In the genomic region with DNA sequence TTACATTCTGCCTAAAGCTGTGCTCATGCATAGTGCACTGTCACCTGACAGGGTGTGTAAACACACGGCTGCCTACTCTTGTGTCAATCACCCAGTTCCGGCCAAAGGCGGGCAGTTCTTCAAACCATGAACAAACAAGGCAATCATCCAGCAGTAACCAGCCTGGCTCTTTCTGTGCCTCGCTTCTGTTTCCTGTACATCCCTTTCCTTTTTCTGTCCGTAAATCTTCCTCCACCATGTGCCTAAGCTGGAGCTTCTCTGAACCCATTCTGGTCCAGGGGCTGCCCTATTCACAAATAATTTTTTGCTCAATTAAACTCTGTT, we compare ENCODE assay signal across 8 cellular contexts.
DNase-seq lines count a peak whose midpoint lies in the region; ATAC-seq and TF ChIP-seq lines count a peak whose summit lies in the region.

No MANE protein-coding gene starts in this region.

- H3K27ac ChIP-seq in H9 (ENCODE audit: insufficient read length, low read depth, low read length), result no peak overlapping the region
- H3K27ac ChIP-seq in colonic mucosa, result peak overlapping the region; percentile 78
- no peak overlapping the region for H3K27ac ChIP-seq in CD4-positive, alpha-beta memory T cell (ENCODE audit: low read depth, low read length)
- no peak overlapping the region for H3K27ac ChIP-seq in SK-N-SH (ENCODE audit: low read depth in 2 of 2, low read length in 1 of 2)

- no peak overlapping the region for H3K4ac ChIP-seq in H9 (ENCODE audit: low read depth, low read length)

- peaks cover 29% of the 10 kb centered on the region in 2 experiments for H3K4me1 Mint-ChIP-seq in H9
- peaks cover 25% of the 10 kb centered on the region for H3K4me1 Mint-ChIP-seq in osteocyte (ENCODE audit: unreplicated experiment)
- H3K4me1 Mint-ChIP-seq in CD4-positive, alpha-beta memory T cell, result peaks cover 0 to 6% (median 4%) of the 10 kb centered on the region in 4 donors

- no peak for TF ChIP-seq EP300 in SK-N-SH (IDR thresholded peaks at IDR 0.05; ENCODE audit: borderline replicate concordance in 1 of 2, low read depth in 1 of 2, low read length in 1 of 2)

- H3K27ac Mint-ChIP-seq in H9 (peak overlapping the region; percentile 26 to 90 (median 54); a peak in 4 of 7 replicates), osteocyte (ENCODE audit: unreplicated experiment) (peak overlapping the region; percentile 79)
- H3K27ac Mint-ChIP-seq in CD4-positive, alpha-beta memory T cell, result no peak overlapping the region

- no peak overlapping the region for H3T11ph ChIP-seq in H9 (ENCODE audit: low read length)

- no peaks in the 10 kb centered on the region for H3K79me1 ChIP-seq in H9 (ENCODE audit: insufficient read depth, low read depth, low read length, poor library complexity, severe bottlenecking)

- H3K4me2 ChIP-seq in H9 (ENCODE audit: insufficient read depth, insufficient read length, low read length), result no peak overlapping the region
- no peak overlapping the region for H3K4me2 ChIP-seq in SK-N-SH

- no peak overlapping the region for H2BK15ac ChIP-seq in H9 (ENCODE audit: low read depth, low read length)

- H2BK5ac ChIP-seq in H9 (ENCODE audit: insufficient read length, low read length), result no peak overlapping the region

- no peaks in the 10 kb centered on the region for H3K36me3 ChIP-seq in colonic mucosa
- no peaks in the 10 kb centered on the region for H3K36me3 ChIP-seq in CD4-positive, alpha-beta memory T cell (ENCODE audit: insufficient read depth, low read length)
- no peaks in the 10 kb centered on the region for H3K36me3 ChIP-seq in SK-N-SH (replicated peaks in 1 of 2; ENCODE audit: control insufficient read depth in 1 of 2, insufficient read depth in 2 of 2, low read length in 1 of 2)

- H3K4me1 ChIP-seq in H9 (ENCODE audit: insufficient read depth, low read length), result peaks cover 6% of the 10 kb centered on the region
- H3K4me1 ChIP-seq in colonic mucosa, result no peaks in the 10 kb centered on the region
- H3K4me1 ChIP-seq in CD4-positive, alpha-beta memory T cell (ENCODE audit: insufficient read depth, low read length), result no peaks in the 10 kb centered on the region
- H3K4me1 ChIP-seq in SK-N-SH (ENCODE audit: control insufficient read depth in 1 of 2, insufficient read depth in 2 of 2, low read depth in 1 of 2, low read length in 1 of 2), result peaks cover 4 to 7% of the 10 kb centered on the region in 2 experiments; a peak in 2 of 4 replicates

- no peaks in the 10 kb centered on the region for H4K20me1 ChIP-seq in H9 (ENCODE audit: control insufficient read depth, insufficient read depth, insufficient read length)
- no peaks in the 10 kb centered on the region for H4K20me1 ChIP-seq in SK-N-SH (ENCODE audit: insufficient read depth)

- H4K91ac ChIP-seq in H9 (ENCODE audit: insufficient read length, low read depth, low read length), result no peak overlapping the region

- H3K18ac ChIP-seq in H9 (ENCODE audit: insufficient read length, low read depth, low read length), result no peak overlapping the region

- no peaks in the 10 kb centered on the region for H3K9me3 Mint-ChIP-seq in H9
- H3K9me3 Mint-ChIP-seq in osteocyte (ENCODE audit: unreplicated experiment), result peaks cover 5% of the 10 kb centered on the region
- H3K9me3 Mint-ChIP-seq in CD4-positive, alpha-beta memory T cell, result no peaks in the 10 kb centered on the region

- H3K14ac ChIP-seq in H9 (ENCODE audit: insufficient read depth, low read length), result no peak overlapping the region

- H2BK120ac ChIP-seq in H9 (ENCODE audit: low read depth, low read length, poor library complexity, severe bottlenecking), result no peak overlapping the region

- H2AK5ac ChIP-seq in H9 (ENCODE audit: insufficient read length, low read length), result no peak overlapping the region

- TF ChIP-seq RAD21 in SK-N-SH (IDR thresholded peaks at IDR 0.05; ENCODE audit: low read length), result no peak

- H2BK20ac ChIP-seq in H9 (ENCODE audit: low read depth, low read length, poor library complexity, severe bottlenecking), result no peak overlapping the region

- H4K8ac ChIP-seq in H9 (replicated peaks; ENCODE audit: insufficient read length, low read depth, low read length), result no peak overlapping the region

- no peak overlapping the region for H2BK12ac ChIP-seq in H9 (ENCODE audit: insufficient read length, low read depth, low read length)

- H3K9ac ChIP-seq in H9 (ENCODE audit: extremely low read depth, insufficient read length, low read length) (no peak overlapping the region), colonic mucosa (ENCODE audit: low read depth in 2 of 2, low read length in 2 of 2) (no peak overlapping the region), SK-N-SH (no peak overlapping the region)

- no peak for TF ChIP-seq CTCF in H9 (conservative IDR thresholded peaks at IDR 0.05)
- no peak for TF ChIP-seq CTCF in colonic mucosa (IDR thresholded peaks at IDR 0.05)
- no peak for TF ChIP-seq CTCF in osteocyte (IDR thresholded peaks at IDR 0.05)
- TF ChIP-seq CTCF in SK-N-SH (IDR thresholded peaks at IDR 0.05), result no peak

- DNase-seq in H9 (no peak), NCI-H345 treated with DMSO at 0.1 percent for 48 hours (lab: John Stamatoyannopoulos, UW; ENCODE audit: unreplicated experiment) (peak; percentile 22), colonic mucosa (peak; percentile 81), osteocyte (ENCODE audit: extremely low spot score, unreplicated experiment) (no peak), SK-N-SH (no peak)
- DNase-seq in activated effector memory CD4-positive, alpha-beta T cell treated with Interleukin-2 at 50 U/mL for 16 hours, result no peak
- DNase-seq in CD4-positive, alpha-beta memory T cell, result no peak

- CTCF ChIA-PET in CD4-positive, alpha-beta memory T cell (lab: Charles Lee; ENCODE audit: partially characterized antibody), result no interaction called here
- CTCF ChIA-PET in SK-N-SH (lab: Yijun Ruan, JAX), result interaction anchor here (2.4 kb wide), 1 partner anchor 24 kb away, joined by 5 read pairs; no protein-coding TSS in a partner anchor

- no peaks in the 10 kb centered on the region for H3K9me2 ChIP-seq in SK-N-SH

- no peak overlapping the region for H4K5ac ChIP-seq in H9 (ENCODE audit: insufficient read length, low read depth, low read length)

- H3K79me2 ChIP-seq in H9 (ENCODE audit: insufficient read depth, low read length), result no peaks in the 10 kb centered on the region
- H3K79me2 ChIP-seq in SK-N-SH (ENCODE audit: insufficient read depth), result no peaks in the 10 kb centered on the region

- intact Hi-C loops in colonic mucosa (cut with DNase I), result no loop called here
- intact Hi-C loops in CD4-positive, alpha-beta memory T cell (cut with micrococcal nuclease), result no loop called here

- H2AFZ ChIP-seq in H9 (ENCODE audit: low read length) (no peak overlapping the region), SK-N-SH (ENCODE audit: low read depth) (no peak overlapping the region)

- H3K4me3 ChIP-seq in colonic mucosa (no peak overlapping the region), SK-N-SH (ENCODE audit: low read depth in 2 of 2, low read length in 1 of 2) (no peak overlapping the region)
- H3K4me3 ChIP-seq in CD4-positive, alpha-beta memory T cell (ENCODE audit: low read length in 2 of 2), result no peak overlapping the region

- H3K4me3 Mint-ChIP-seq in H9 (no peak overlapping the region), osteocyte (ENCODE audit: unreplicated experiment) (no peak overlapping the region)
- H3K4me3 Mint-ChIP-seq in CD4-positive, alpha-beta memory T cell, result no peak overlapping the region

- H3K23me2 ChIP-seq in H9 (ENCODE audit: insufficient read length, low read depth, low read length, poor library complexity, severe bottlenecking), result no peaks in the 10 kb centered on the region

- H3K23ac ChIP-seq in H9 (ENCODE audit: insufficient read length, low read depth, low read length), result no peak overlapping the region

- WGBS in H9 (ENCODE audit: extremely low coverage, insufficient read length, low lambda C conversion rate), result no CpG with 5 or more reads among the region's 5 CpGs
- 76% methylated on average over 5 of the region's 5 CpGs for WGBS in SK-N-SH (ENCODE audit: low lambda C conversion rate)

- no peaks in the 10 kb centered on the region for H3K9me3 ChIP-seq in H9 (ENCODE audit: control insufficient read depth, low read depth, low read length)
- H3K9me3 ChIP-seq in colonic mucosa, result no peaks in the 10 kb centered on the region
- H3K9me3 ChIP-seq in CD4-positive, alpha-beta memory T cell (ENCODE audit: control insufficient read depth in 1 of 2, low read length in 2 of 2), result no peaks in the 10 kb centered on the region
- no peaks in the 10 kb centered on the region for H3K9me3 ChIP-seq in SK-N-SH

- no peaks in the 10 kb centered on the region for H3K27me3 ChIP-seq in H9 (ENCODE audit: insufficient read depth, low read length)
- no peaks in the 10 kb centered on the region for H3K27me3 ChIP-seq in colonic mucosa
- no peaks in the 10 kb centered on the region for H3K27me3 ChIP-seq in CD4-positive, alpha-beta memory T cell (ENCODE audit: insufficient read depth, low read length)
- H3K27me3 ChIP-seq in SK-N-SH (ENCODE audit: insufficient read depth), result no peaks in the 10 kb centered on the region

- no peaks in the 10 kb centered on the region for H3K27me3 Mint-ChIP-seq in H9 (ENCODE audit: low read depth)
- H3K27me3 Mint-ChIP-seq in osteocyte (ENCODE audit: unreplicated experiment), result no peaks in the 10 kb centered on the region
- peaks cover 0 to 3% of the 10 kb centered on the region in 2 donors for H3K27me3 Mint-ChIP-seq in CD4-positive, alpha-beta memory T cell

- POLR2A ChIA-PET in CD4-positive, alpha-beta memory T cell (lab: Charles Lee; ENCODE audit: partially characterized antibody), result no interaction called here
- POLR2A ChIA-PET in SK-N-SH (lab: Yijun Ruan, JAX), result no interaction called here

- no peak overlapping the region for H3K56ac ChIP-seq in H9 (ENCODE audit: insufficient read length, low read depth, low read length)

- H3K36me3 Mint-ChIP-seq in H9 (ENCODE audit: insufficient read depth in 1 of 3, low read depth in 3 of 3) (peaks cover 0 to 4% (median 0%) of the 10 kb centered on the region in 3 experiments; a peak in 2 of 7 replicates), osteocyte (ENCODE audit: unreplicated experiment) (no peaks in the 10 kb centered on the region)
- H3K36me3 Mint-ChIP-seq in CD4-positive, alpha-beta memory T cell, result no peaks in the 10 kb centered on the region

- no peak for ATAC-seq in HG02642 (IDR thresholded peaks at IDR 0.05; ENCODE audit: poor library complexity, unreplicated experiment)

- no peaks in the 10 kb centered on the region for H3F3A ChIP-seq in SK-N-SH (replicated peaks; ENCODE audit: insufficient read depth)

TF ChIP-seq in SK-N-SH, 30 proteins besides CTCF, POLR2A, EP300 and RAD21 (continues in another document):
- TF ChIP-seq SIN3A (IDR thresholded peaks at IDR 0.05; ENCODE audit: borderline replicate concordance, low read depth, low read length) (no peak), GABPA (IDR thresholded peaks at IDR 0.05; ENCODE audit: low read depth) (no peak)

Comparison
In these comparisons a context has a peak if more than half of its experiments do, and no peak if none do; other contexts are left out.
1. DNase-seq: peak in NCI-H345 treated with DMSO at 0.1 percent for 48 hours (single experiment) and colonic mucosa (single experiment); none in H9 (single experiment), osteocyte (single experiment), activated effector memory CD4-positive, alpha-beta T cell treated with Interleukin-2 at 50 U/mL for 16 hours (single experiment), CD4-positive, alpha-beta memory T cell (0 of 5) and SK-N-SH (single experiment).
2. H3K27ac Mint-ChIP-seq: peak in H9 (3 of 3) and osteocyte (single experiment); none in CD4-positive, alpha-beta memory T cell (0 of 7).